Comparison of ENCODE assay signal across 8 cellular contexts in the genomic region with DNA sequence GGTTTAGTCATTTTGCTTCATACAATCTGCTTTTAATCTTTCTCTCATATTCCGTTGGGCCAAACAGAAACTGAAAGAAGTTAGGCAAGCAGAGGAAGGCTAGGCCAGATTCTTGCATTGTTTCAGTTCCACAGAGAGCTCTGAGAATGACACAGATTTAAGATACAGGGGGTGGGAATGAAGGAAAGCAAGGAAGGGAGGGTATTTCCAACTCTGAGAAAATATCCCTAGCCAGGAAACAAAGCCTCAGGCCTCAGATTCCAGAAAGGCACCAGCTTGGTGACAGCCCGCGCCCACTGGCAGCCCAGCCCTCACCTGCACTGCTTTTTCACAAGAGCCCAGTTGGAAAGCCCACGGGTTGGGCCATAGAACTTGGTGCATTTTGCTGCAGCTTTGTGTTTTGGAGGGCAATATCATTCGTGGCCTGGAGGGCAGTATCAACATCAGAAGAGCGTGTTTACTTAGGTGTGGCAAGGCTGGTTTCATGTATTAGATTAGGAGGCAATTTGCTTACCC.
DNase-seq lines count a peak whose midpoint lies in the region; ATAC-seq and TF ChIP-seq lines count a peak whose summit lies in the region.

No MANE protein-coding gene starts in this region.

- TF ChIP-seq CTCF in right lobe of liver (IDR thresholded peaks at IDR 0.05): peak in 2 of 4 donors; percentile 14 to 17

- H4K20me1 ChIP-seq in BLaER1: no peaks in the 10 kb centered on the region

- no peaks in the 10 kb centered on the region for H3K36me3 Mint-ChIP-seq in activated naive CD8-positive, alpha-beta T cell treated with anti-CD3 and anti-CD28 coated beads, Interleukin-2, amount 50 U/mL, for 24 hours (ENCODE audit: low read depth)

- no peaks in the 10 kb centered on the region for H3K9me3 Mint-ChIP-seq in activated naive CD8-positive, alpha-beta T cell treated with anti-CD3 and anti-CD28 coated beads, Interleukin-2, amount 50 U/mL, for 24 hours

- peaks cover 6% of the 10 kb centered on the region; the same call in 1 of the 2 replicates for H3K4me1 ChIP-seq in BLaER1
- peaks cover 0 to 35% (median 10%) of the 10 kb centered on the region in 4 donors for H3K4me1 ChIP-seq in right lobe of liver

- H3K4me3 Mint-ChIP-seq in activated naive CD8-positive, alpha-beta T cell treated with anti-CD3 and anti-CD28 coated beads, Interleukin-2, amount 50 U/mL, for 24 hours: peak overlapping the region; percentile 32

- H3K9ac ChIP-seq in BLaER1: no peak overlapping the region

- H3K4me1 Mint-ChIP-seq in activated naive CD8-positive, alpha-beta T cell treated with anti-CD3 and anti-CD28 coated beads, Interleukin-2, amount 50 U/mL, for 24 hours: peaks cover 39% of the 10 kb centered on the region

- H3K27ac Mint-ChIP-seq in activated naive CD8-positive, alpha-beta T cell treated with anti-CD3 and anti-CD28 coated beads, Interleukin-2, amount 50 U/mL, for 24 hours: peak overlapping the region; percentile 12

- WGBS in right lobe of liver (ENCODE audit: insufficient coverage, low coverage, low lambda C conversion rate, missing lambda C conversion rate): 16% methylated on average over 5 of the region's 6 CpGs

- H3K36me3 ChIP-seq in BLaER1: no peaks in the 10 kb centered on the region
- no peaks in the 10 kb centered on the region for H3K36me3 ChIP-seq in right lobe of liver

- DNase-seq in activated naive CD8-positive, alpha-beta T cell treated with anti-CD3 and anti-CD28 coated beads, Interleukin-2, amount 50 U/mL, for 24 hours: no peak
- no peak for DNase-seq in right lobe of liver
- no peak for DNase-seq in NCI-H146 treated with DMSO at 0.1 percent for 48 hours (lab: John Stamatoyannopoulos, UW; ENCODE audit: unreplicated experiment)
- DNase-seq in NCI-H1105 treated with DMSO at 0.1 percent for 48 hours (lab: John Stamatoyannopoulos, UW): no peak

- peak overlapping the region; percentile 46 for H3K4me2 ChIP-seq in BLaER1

- TF ChIP-seq POLR2A in right lobe of liver (IDR thresholded peaks at IDR 0.05): no peak

- H3K9me3 ChIP-seq in BLaER1: no peaks in the 10 kb centered on the region
- no peaks in the 10 kb centered on the region for H3K9me3 ChIP-seq in right lobe of liver

- intact Hi-C loops in right lobe of liver (cut with DNase I): no loop called here

- ATAC-seq in GM19043 (IDR thresholded peaks at IDR 0.05; ENCODE audit: low read depth, unreplicated experiment) (peak; percentile 83), HG03280 (IDR thresholded peaks at IDR 0.05; ENCODE audit: unreplicated experiment) (peak; percentile 72), right lobe of liver (peak; percentile 60 to 79 (median 75)), GM18520 (IDR thresholded peaks at IDR 0.05; ENCODE audit: unreplicated experiment) (no peak)
- ATAC-seq in activated naive CD8-positive, alpha-beta T cell treated with anti-CD3 and anti-CD28 coated beads, Interleukin-2, amount 50 U/mL, for 24 hours: peak; percentile 23

- H3K27ac ChIP-seq in BLaER1 (peak overlapping the region; percentile 47), right lobe of liver (peak overlapping the region; percentile 55 to 88 (median 73))

- no peaks in the 10 kb centered on the region for H3K27me3 ChIP-seq in BLaER1
- H3K27me3 ChIP-seq in right lobe of liver: no peaks in the 10 kb centered on the region

- peaks cover 3% of the 10 kb centered on the region for H3K27me3 Mint-ChIP-seq in activated naive CD8-positive, alpha-beta T cell treated with anti-CD3 and anti-CD28 coated beads, Interleukin-2, amount 50 U/mL, for 24 hours

- H3K4me3 ChIP-seq in BLaER1: no peak overlapping the region
- H3K4me3 ChIP-seq in right lobe of liver: peak overlapping the region in 2 of 3 donors; percentile 6 to 14
